In genomic region chr17:72614871-72615626, GRCh38 we compare ENCODE assay signal across 8 cellular contexts.
DNase-seq lines count a peak whose midpoint lies in the region; ATAC-seq and TF ChIP-seq lines count a peak whose summit lies in the region.

No MANE protein-coding gene starts in this region.

- H3K36me3 ChIP-seq in CD8-positive, alpha-beta memory T cell (ENCODE audit: insufficient read depth, low read length): no peaks in the 10 kb centered on the region

- ATAC-seq in HG02798 (IDR thresholded peaks at IDR 0.05; ENCODE audit: poor library complexity, unreplicated experiment) (peak; percentile 47), HG02870 (IDR thresholded peaks at IDR 0.05; ENCODE audit: unreplicated experiment) (no peak), GM21529 (IDR thresholded peaks at IDR 0.05; ENCODE audit: unreplicated experiment) (no peak)

- H3K9me3 ChIP-seq in CD8-positive, alpha-beta memory T cell (ENCODE audit: low read length): no peaks in the 10 kb centered on the region

- no peak for TF ChIP-seq CTCF in AG10803 (conservative IDR thresholded peaks at IDR 0.05; ENCODE audit: low read length)
- no peak for TF ChIP-seq CTCF in mesothelial cell of epicardium (IDR thresholded peaks at IDR 0.05; ENCODE audit: unreplicated experiment)

- CTCF ChIA-PET in CD8-positive, alpha-beta memory T cell (lab: Charles Lee): no interaction called here

- no peaks in the 10 kb centered on the region for H3K9me3 Mint-ChIP-seq in mesothelial cell of epicardium
- peaks cover 0 to 1% (median 0%) of the 10 kb centered on the region in 5 donors for H3K9me3 Mint-ChIP-seq in CD8-positive, alpha-beta memory T cell

- POLR2A ChIA-PET in CD8-positive, alpha-beta memory T cell (lab: Charles Lee): no interaction called here

- peak overlapping the region; percentile 81 for H3K27ac ChIP-seq in caudate nucleus (ENCODE audit: low read depth, low read length)
- H3K27ac ChIP-seq in CD8-positive, alpha-beta memory T cell (ENCODE audit: low read depth, low read length): no peak overlapping the region

- DNase-seq in AG10803 (ENCODE audit: low read depth): peak; percentile 58
- peak in 57 of 61 donors; percentile 22 to 92 (median 76) for DNase-seq in caudate nucleus (lab: John Stamatoyannopoulos, UW)
- DNase-seq in mesothelial cell of epicardium (ENCODE audit: low spot score in 2 of 2, unreplicated experiment in 2 of 2): no peak
- no peak for DNase-seq in CD8-positive, alpha-beta memory T cell
- no peak for DNase-seq in dermis blood vessel endothelial cell

- H3K36me3 Mint-ChIP-seq in mesothelial cell of epicardium: no peaks in the 10 kb centered on the region
- peaks cover 0 to 2% (median 0%) of the 10 kb centered on the region in 3 donors for H3K36me3 Mint-ChIP-seq in CD8-positive, alpha-beta memory T cell

- peak overlapping the region; percentile 88 for H3K27ac Mint-ChIP-seq in mesothelial cell of epicardium
- H3K27ac Mint-ChIP-seq in CD8-positive, alpha-beta memory T cell: no peak overlapping the region

- peaks cover 50% of the 10 kb centered on the region for H3K4me1 Mint-ChIP-seq in mesothelial cell of epicardium
- H3K4me1 Mint-ChIP-seq in CD8-positive, alpha-beta memory T cell: peaks cover 10 to 25% (median 18%) of the 10 kb centered on the region in 3 donors

- peaks cover 3% of the 10 kb centered on the region for H3K27me3 Mint-ChIP-seq in mesothelial cell of epicardium (ENCODE audit: low read depth)
- peaks cover 15 to 49% of the 10 kb centered on the region in 2 donors for H3K27me3 Mint-ChIP-seq in CD8-positive, alpha-beta memory T cell

- no peak overlapping the region for H3K4me3 ChIP-seq in AG10803 (ENCODE audit: low read length)
- no peak overlapping the region for H3K4me3 ChIP-seq in CD8-positive, alpha-beta memory T cell (ENCODE audit: low read length)

- peaks cover 5% of the 10 kb centered on the region for H3K4me1 ChIP-seq in CD8-positive, alpha-beta memory T cell (ENCODE audit: insufficient read depth, low read length)

- H3K4me3 Mint-ChIP-seq in mesothelial cell of epicardium: no peak overlapping the region
- no peak overlapping the region for H3K4me3 Mint-ChIP-seq in CD8-positive, alpha-beta memory T cell

- H3K27me3 ChIP-seq in CD8-positive, alpha-beta memory T cell (ENCODE audit: insufficient read depth, low read length, poor library complexity, severe bottlenecking): no peaks in the 10 kb centered on the region

Comparison
In these comparisons a context has a peak if more than half of its experiments do, and no peak if none do; other contexts are left out.
1. DNase-seq: peak in AG10803 (single experiment) and caudate nucleus (57 of 61); none in mesothelial cell of epicardium (0 of 2), CD8-positive, alpha-beta memory T cell (0 of 5) and dermis blood vessel endothelial cell (single experiment).